8 cellular contexts compared by ENCODE assay signal in genomic region chr17:8176197-8176940, GRCh38. TPM values are rescaled to one million over a fixed set of nuclear protein-coding genes. Genes with fewer than 3 reads are reported as not detected.
DNase-seq lines count a peak whose midpoint lies in the region; TF ChIP-seq lines count a peak whose summit lies in the region.

TSS of gene TMEM107 (minus strand) at chr17:8176380. CDS start at chr17:8176286, 94 bp downstream.

- H4K20me1 ChIP-seq in OCI-LY7 (ENCODE audit: insufficient read depth, low read length), result no peaks in the 10 kb centered on the region

- DNase-seq in NCI-H2029 (lab: John Stamatoyannopoulos, UW) (peak; percentile 55), NCI-H2029 treated with DMSO at 0.1 percent for 48 hours (lab: John Stamatoyannopoulos, UW) (no peak), HL-60 (ENCODE audit: low read depth in 1 of 2, low spot score in 1 of 2) (peak in 1 of 2 experiments; percentile 79), OCI-LY7 (ENCODE audit: low spot score) (peak; percentile 91), activated T-cell treated with anti-CD3 and anti-CD28 coated beads for 4 hours (peak; percentile 78), epithelial cell of prostate (ENCODE audit: low read depth, low spot score) (no peak)
- DNase-seq in stimulated activated CD8-positive, alpha-beta memory T cell treated with anti-CD3 and anti-CD28 coated beads, Interleukin-4, amount 100 ng/mL, for 4 hours (ENCODE audit: low read depth in 2 of 2, low spot score in 1 of 2), result peak; percentile 70

- H2AFZ ChIP-seq in OCI-LY7 (ENCODE audit: low read length), result peak within 1 kb of the TSS; percentile 91

- POLR2A ChIA-PET in OCI-LY7 (lab: Charles Lee), result interaction anchor here (0.5 to 1.1 kb wide), 7 partner anchors 15 to 102 kb away, joined by 3 to 6 read pairs (median 3); partner anchors contain the start of gene CTC1

- CTCF ChIA-PET in OCI-LY7 (lab: Charles Lee; ENCODE audit: unreplicated experiment), result no interaction called here

- no peaks in the 10 kb centered on the region for H3K27me3 ChIP-seq in HL-60 (ENCODE audit: insufficient read depth, poor library complexity, severe bottlenecking)
- H3K27me3 ChIP-seq in mononuclear cell (ENCODE audit: insufficient read depth, low read length), result no peaks in the 10 kb centered on the region

- peaks cover 5% of the 10 kb centered on the region; the same call in 1 of the 2 replicates for H3K79me2 ChIP-seq in OCI-LY7 (ENCODE audit: insufficient read depth, low read depth, low read length)

- TF ChIP-seq CTCF in HL-60 (IDR thresholded peaks at IDR 0.05; ENCODE audit: insufficient read depth, low read length) (no peak), OCI-LY7 (conservative IDR thresholded peaks at IDR 0.05; ENCODE audit: low read length) (no peak)

- H3K4me3 ChIP-seq in HL-60 (replicated peaks; ENCODE audit: insufficient read depth, low read length) (peak within 1 kb of the TSS; percentile 57), OCI-LY7 (ENCODE audit: low read depth, low read length, poor library complexity, severe bottlenecking) (peak within 1 kb of the TSS; percentile 81), mononuclear cell (ENCODE audit: low read length) (peak within 1 kb of the TSS; percentile 51)

- H3K4me1 ChIP-seq in OCI-LY7 (ENCODE audit: insufficient read depth, low read length, poor library complexity, severe bottlenecking) (peaks cover 36% of the 10 kb centered on the region), mononuclear cell (ENCODE audit: insufficient read depth, low read length) (peaks cover 39% of the 10 kb centered on the region)

- H3K9me2 ChIP-seq in OCI-LY7 (ENCODE audit: insufficient read depth, low read length), result no peaks in the 10 kb centered on the region

- peak within 1 kb of the TSS; percentile 99 for H3K4me2 ChIP-seq in OCI-LY7 (ENCODE audit: low read length)

- intact Hi-C loops in OCI-LY7 (cut with micrococcal nuclease; ENCODE audit: unreplicated experiment), result no loop called here

- H3K36me3 ChIP-seq in OCI-LY7 (ENCODE audit: insufficient read depth, low read length), result no peaks in the 10 kb centered on the region

- BruUV-seq in OCI-LY7 (replicated peaks; lab: Mats Ljungman, UMichigan), result no TSS peak

- H3K27ac ChIP-seq in HL-60 (replicated peaks) (peak within 1 kb of the TSS; percentile 78), OCI-LY7 (ENCODE audit: low read depth, low read length, poor library complexity, severe bottlenecking) (peak within 1 kb of the TSS; percentile 91), epithelial cell of prostate (peak within 1 kb of the TSS; percentile 48)

- no peaks in the 10 kb centered on the region for H3K9me3 ChIP-seq in OCI-LY7 (ENCODE audit: low read length)
- H3K9me3 ChIP-seq in mononuclear cell (ENCODE audit: low read depth, low read length), result no peaks in the 10 kb centered on the region

RNA-seq across cellular contexts. Expression of gene TMEM107, which starts in this region (rescaled TPM):
- 34.6 and 57.0 TPM in 2 replicates for total RNA-seq in OCI-LY7 (2014; rRNA removed; shearing (Covaris generic))
- total RNA-seq in OCI-LY7 (2022) (43.9 and 45.4 TPM in 2 replicates), mononuclear cell (221 TPM)

Comparison
In these comparisons a context has a peak if more than half of its experiments do, and no peak if none do; other contexts are left out.
1. DNase-seq: peak in NCI-H2029 (single experiment), OCI-LY7 (single experiment), activated T-cell treated with anti-CD3 and anti-CD28 coated beads for 4 hours (single experiment) and stimulated activated CD8-positive, alpha-beta memory T cell treated with anti-CD3 and anti-CD28 coated beads, Interleukin-4, amount 100 ng/mL, for 4 hours (2 of 2); none in NCI-H2029 treated with DMSO at 0.1 percent for 48 hours (single experiment) and epithelial cell of prostate (single experiment).
2. Peak in every context shown above with its lines, with median percentiles within 50 percentile points of each other: H3K27ac ChIP-seq and H3K4me3 ChIP-seq.